ENCODE assay signal across 15 cellular contexts in the genomic region with DNA sequence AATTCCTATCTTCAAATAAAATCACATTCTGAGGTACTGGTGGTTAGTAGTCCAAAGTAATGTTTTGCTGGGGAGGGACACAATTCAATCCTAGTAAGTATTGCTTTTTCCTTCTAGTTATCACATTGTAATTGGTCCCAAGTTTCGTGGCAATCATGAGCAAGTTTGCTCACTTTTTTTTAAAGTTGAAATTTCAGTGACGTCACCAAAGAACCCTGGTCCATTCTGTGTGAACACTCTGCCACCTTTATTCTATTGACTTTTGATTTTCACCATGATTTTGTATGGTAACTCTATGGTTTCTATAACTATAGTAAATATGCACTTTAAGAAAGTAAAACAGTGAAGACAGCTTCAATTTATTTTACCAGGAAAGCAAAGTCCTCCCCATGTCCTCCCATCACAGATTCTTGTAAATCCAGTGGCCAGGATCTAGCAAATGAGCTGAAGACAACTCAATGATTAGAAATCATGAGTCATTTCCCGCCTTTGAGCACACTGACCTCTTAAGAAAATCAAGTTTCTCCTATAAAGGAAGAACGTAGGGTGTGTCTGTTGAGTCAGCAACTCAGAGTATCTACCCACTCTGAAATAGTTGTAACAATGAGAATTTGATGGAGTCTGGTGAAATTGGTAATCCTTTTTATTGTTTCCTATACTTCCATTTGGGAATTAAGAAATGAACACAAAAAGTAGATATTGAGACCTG.
A peak's percentile ranks its signal among the peaks of the same experiment; 100 is the strongest.
DNase-seq lines count a peak whose midpoint lies in the region; ATAC-seq and TF ChIP-seq lines count a peak whose summit lies in the region.
"Had no signal": no experiment of that assay in that cellular context is flagged by ENCODE, and none has a peak within 500 bp of the region (broad histone marks: within the 10 kb centered on the region; RNA-seq: fewer than 3 reads in every experiment).

No MANE protein-coding gene starts in this region.

- peak overlapping the region; percentile 76 for H3K27ac ChIP-seq in ACC112 (ENCODE audit: low read depth, low read length)

- peaks cover 16% of the 10 kb centered on the region for H3K4me1 ChIP-seq in ACC112 (ENCODE audit: control insufficient read depth, insufficient read depth, low read length, unreplicated experiment)

- no peak overlapping the region for H3K4me3 Mint-ChIP-seq in T-helper 17 cell
- H3K4me3 Mint-ChIP-seq: B cell, nephron had no signal

- ATAC-seq in HG02840 (IDR thresholded peaks at IDR 0.05; ENCODE audit: low FRiP score, unreplicated experiment) (no peak), T-helper 17 cell (no peak), HG03135 (IDR thresholded peaks at IDR 0.05; ENCODE audit: unreplicated experiment) (no peak), GM19035 (IDR thresholded peaks at IDR 0.05; ENCODE audit: unreplicated experiment) (no peak)

- H3K4me1 Mint-ChIP-seq in T-helper 17 cell: no peaks in the 10 kb centered on the region
- H3K4me1 Mint-ChIP-seq: B cell, nephron had no signal

- H3K36me3 ChIP-seq in ACC112 (ENCODE audit: insufficient read depth, low read length): no peaks in the 10 kb centered on the region

- TF ChIP-seq CTCF in fibroblast of the aortic adventitia (IDR thresholded peaks at IDR 0.05; ENCODE audit: insufficient read depth, low read length): no peak

- no peaks in the 10 kb centered on the region for H3K27me3 Mint-ChIP-seq in T-helper 17 cell
- H3K27me3 Mint-ChIP-seq: B cell had no signal

- no peaks in the 10 kb centered on the region for H3K36me3 Mint-ChIP-seq in T-helper 17 cell (ENCODE audit: low read depth)

- peak; percentile 87 for DNase-seq in HS-27A (ENCODE audit: low read depth)
- DNase-seq in T1000 (lab: John Stamatoyannopoulos, UW): peak; percentile 11
- peak; percentile 44 for DNase-seq in fibroblast of the aortic adventitia (ENCODE audit: low read depth)
- DNase-seq in T-helper 17 cell: no peak
- DNase-seq: amygdala, GDM1, kidney glomerular epithelial cell, NCI-H1694 treated with DMSO at 0.1 percent for 48 hours, small intestine had no signal

- H2AFZ ChIP-seq in ACC112 (ENCODE audit: low read length, unreplicated experiment): peak overlapping the region; percentile 84

- no peak overlapping the region for H3K27ac Mint-ChIP-seq in T-helper 17 cell
- H3K27ac Mint-ChIP-seq: B cell, nephron had no signal

- no peaks in the 10 kb centered on the region for H3K27me3 ChIP-seq in ACC112 (ENCODE audit: insufficient read depth, low read length)

- H3K79me2 ChIP-seq in ACC112 (ENCODE audit: control insufficient read depth, insufficient read depth, low read length, unreplicated experiment): no peaks in the 10 kb centered on the region

- H3K9me3 ChIP-seq in T-helper 17 cell (ENCODE audit: control insufficient read depth, low read length, poor library complexity, severe bottlenecking): no peaks in the 10 kb centered on the region

- H3K4me3 ChIP-seq in ACC112 (ENCODE audit: low read depth, low read length) (no peak overlapping the region), fibroblast of the aortic adventitia (ENCODE audit: low read depth, low read length) (no peak overlapping the region)

Comparison
In these comparisons a context has a peak if more than half of its experiments do, and no peak if none do; other contexts are left out.
1. DNase-seq: peak in HS-27A (single experiment), T1000 (single experiment) and fibroblast of the aortic adventitia (single experiment); none in T-helper 17 cell (0 of 3).